29 cellular contexts compared by ENCODE assay signal in genomic region chr9:29004988-29005387, GRCh38.
"Had no signal": no experiment of that assay in that cellular context is flagged by ENCODE, and none has a peak within 500 bp of the region (broad histone marks: within the 10 kb centered on the region; RNA-seq: fewer than 3 reads in every experiment).

No MANE protein-coding gene starts in this region.

- H3K27me3 ChIP-seq: neutrophil, spleen, suprapubic skin, testis, tibial artery, transverse colon, upper lobe of right lung, uterus had no signal

- DNase-seq: naive thymus-derived CD8-positive, alpha-beta T cell; nephron progenitor cell; nucleus accumbens; posterior cingulate gyrus; psoas muscle; right cardiac atrium; spleen; stimulated activated CD4-positive, alpha-beta T cell treated with anti-CD3 and anti-CD28 coated beads, Interleukin-12 subunit alpha, Interleukin-12 subunit beta, amount 100 ng/mL, for 4 hours; stimulated activated CD4-positive, alpha-beta T cell treated with anti-CD3 and anti-CD28 coated beads, Interleukin-1b, Interleukin-23, amount 100 ng/mL, for 48 hours; stimulated activated CD4-positive, alpha-beta T cell treated with anti-CD3 and anti-CD28 coated beads, Interleukin-4, amount 100 ng/mL, for 1 hour; stimulated activated CD4-positive, alpha-beta T cell treated with anti-CD3 and anti-CD28 coated beads, Interleukin-4, amount 100 ng/mL, for 4 hours; stimulated activated CD8-positive, alpha-beta memory T cell treated with anti-CD3 and anti-CD28 coated beads, Interleukin-4, amount 100 ng/mL, for 48 hours; stimulated activated naive CD4-positive, alpha-beta T cell; stimulated activated naive CD8-positive, alpha-beta T cell treated with anti-CD3 and anti-CD28 coated beads, Interleukin-15, amount 100 ng/mL, for 72 hours; stimulated activated naive CD8-positive, alpha-beta T cell treated with anti-CD3 and anti-CD28 coated beads, Interleukin-15, Interleukin-2, amounts not matched to agents 100 U/mL and 50 U/mL, for 24 hours; substantia nigra; testis; tibial artery; transverse colon; upper lobe of right lung; uterus had no signal

- H3K4me1 ChIP-seq: parathyroid adenoma, psoas muscle, spleen, suprapubic skin, testis, tibial artery, transverse colon, upper lobe of right lung, uterus had no signal

- ATAC-seq: naive thymus-derived CD8-positive, alpha-beta T cell; natural killer cell treated with Interleukin-12 subunit alpha and Interleukin-12 subunit beta and Interleukin-15 and Interleukin-18, amount 100 ng/mL, for 72 hours; psoas muscle; right cardiac atrium; sciatic nerve; stimulated activated memory B cell treated with anti-CD40 and anti-IgM and Interleukin-4, amounts not matched to agents 10 μg/mL and 1 μg/mL and 100 μg/mL, for 72 hours; stimulated activated naive CD8-positive, alpha-beta T cell treated with anti-CD3 and anti-CD28 coated beads, Interleukin-15, amount 100 ng/mL, for 72 hours; stimulated activated naive CD8-positive, alpha-beta T cell treated with anti-CD3 and anti-CD28 coated beads, Interleukin-15, Interleukin-2, amounts not matched to agents 100 U/mL and 50 U/mL, for 24 hours; upper lobe of right lung had no signal

- H3K4me3 ChIP-seq: psoas muscle, skin epidermis, smooth muscle cell, spleen, suprapubic skin, testis, tibial artery, transverse colon, upper lobe of right lung, uterus had no signal

- H3K4me2 ChIP-seq: smooth muscle cell had no signal

- H2AFZ ChIP-seq: parathyroid adenoma had no signal

- H3K36me3 ChIP-seq: neutrophil, spleen, suprapubic skin, tibial artery, transverse colon, upper lobe of right lung, uterus had no signal

- H3K79me2 ChIP-seq: parathyroid adenoma had no signal

- H3K27ac ChIP-seq: neutrophil, parathyroid adenoma, psoas muscle, skin epidermis, spleen, suprapubic skin, testis, tibial artery, transverse colon, upper lobe of right lung, uterus had no signal

- H3K9me3 ChIP-seq: neutrophil, psoas muscle, suprapubic skin, testis, tibial artery, transverse colon, upper lobe of right lung, uterus had no signal
